16 cellular contexts compared by ENCODE assay signal in genomic region chrX:23935116-23935515, GRCh38. TPM values are rescaled to one million over a fixed set of nuclear protein-coding genes. Genes with fewer than 3 reads are reported as not detected.
A peak's percentile ranks its signal among the peaks of the same experiment; 100 is the strongest.
DNase-seq lines count a peak whose midpoint lies in the region; ATAC-seq and TF ChIP-seq lines count a peak whose summit lies in the region.
"Had no signal": no experiment of that assay in that cellular context is flagged by ENCODE, and none has a peak within 500 bp of the region (broad histone marks: within the 10 kb centered on the region; RNA-seq: fewer than 3 reads in every experiment).

No MANE protein-coding gene starts in this region.

- no peak overlapping the region for H3K4ac ChIP-seq in trophoblast cell (ENCODE audit: low read depth, low read length)

- H2BK5ac ChIP-seq in trophoblast cell (ENCODE audit: low read depth, low read length, poor library complexity), result no peak overlapping the region

- H3K4me1 Mint-ChIP-seq in CD4-positive, CD25-positive, alpha-beta regulatory T cell, result peaks cover 8 to 21% (median 15%) of the 10 kb centered on the region in 4 donors

- H3K36me3 ChIP-seq in CD4-positive, CD25-positive, alpha-beta regulatory T cell (ENCODE audit: control insufficient read depth, insufficient read depth, low read length), result no peaks in the 10 kb centered on the region
- H3K36me3 ChIP-seq in adipocyte (ENCODE audit: control insufficient read depth, insufficient read depth, low read length, severe bottlenecking) (no peaks in the 10 kb centered on the region), trophoblast cell (ENCODE audit: control insufficient read depth in 1 of 2, insufficient read depth in 2 of 2, low read length in 2 of 2) (no peaks in the 10 kb centered on the region)

- no peak for ATAC-seq in CD4-positive, CD25-positive, alpha-beta regulatory T cell (ENCODE audit: low read depth in 2 of 2)
- no peak for ATAC-seq in GM19035 (IDR thresholded peaks at IDR 0.05; ENCODE audit: unreplicated experiment)
- ATAC-seq in HG03342 (IDR thresholded peaks at IDR 0.05; ENCODE audit: unreplicated experiment), result no peak

- TF ChIP-seq CTCF in fibroblast of pulmonary artery (IDR thresholded peaks at IDR 0.05; ENCODE audit: low read length, missing control alignments), result no peak

- no peak overlapping the region for H2AK5ac ChIP-seq in trophoblast cell (ENCODE audit: low read length)

- H3K4me3 Mint-ChIP-seq in CD4-positive, CD25-positive, alpha-beta regulatory T cell, result no peak overlapping the region
- H3K4me3 Mint-ChIP-seq: B cell; CD4-positive, alpha-beta memory T cell; HFFc6 had no signal

- H3K27ac Mint-ChIP-seq in CD4-positive, CD25-positive, alpha-beta regulatory T cell, result peak overlapping the region in 2 of 3 donors; percentile 32 to 34
- H3K27ac Mint-ChIP-seq: B cell, HFFc6 had no signal

- H3K9me3 Mint-ChIP-seq in CD4-positive, CD25-positive, alpha-beta regulatory T cell, result no peaks in the 10 kb centered on the region
- H3K9me3 Mint-ChIP-seq: CD4-positive, alpha-beta memory T cell; HFFc6 had no signal

- H3K79me2 ChIP-seq in trophoblast cell (ENCODE audit: control insufficient read depth, insufficient read depth, low read length, poor library complexity), result no peaks in the 10 kb centered on the region

- H3K4me1 ChIP-seq in CD4-positive, CD25-positive, alpha-beta regulatory T cell (ENCODE audit: control insufficient read depth, insufficient read depth, low read length, poor library complexity, severe bottlenecking), result peaks cover 11% of the 10 kb centered on the region
- H3K4me1 ChIP-seq in adipocyte (ENCODE audit: control insufficient read depth, insufficient read depth, low read length) (peaks cover 5% of the 10 kb centered on the region), trophoblast cell (ENCODE audit: control insufficient read depth in 1 of 2, insufficient read depth in 2 of 2, low read length in 2 of 2) (no peaks in the 10 kb centered on the region)

- H3K36me3 Mint-ChIP-seq in CD4-positive, CD25-positive, alpha-beta regulatory T cell, result no peaks in the 10 kb centered on the region
- H3K36me3 Mint-ChIP-seq: CD4-positive, alpha-beta memory T cell had no signal

- no peak overlapping the region for H2AFZ ChIP-seq in trophoblast cell (ENCODE audit: insufficient read depth, low read length, poor library complexity)

- no peak overlapping the region for H3K14ac ChIP-seq in trophoblast cell (ENCODE audit: low read length)

- DNase-seq in CD4-positive, CD25-positive, alpha-beta regulatory T cell, result no peak
- peak; percentile 17 for DNase-seq in adipocyte (ENCODE audit: low read depth)
- peak; percentile 11 for DNase-seq in fibroblast of pulmonary artery (ENCODE audit: low read depth)
- peak; percentile 30 to 43 for DNase-seq in trophoblast cell
- DNase-seq in midbrain (lab: John Stamatoyannopoulos, UW), result no peak
- no peak for DNase-seq in DMS114 treated with DMSO at 0.1 percent for 48 hours (lab: John Stamatoyannopoulos, UW; ENCODE audit: unreplicated experiment)
- DNase-seq: C1 segment of cervical spinal cord; CD4-positive, alpha-beta memory T cell; DMS53; HCEC 1CT; HFFc6 had no signal

- no peak overlapping the region for H4K91ac ChIP-seq in trophoblast cell (ENCODE audit: low read depth, low read length)

- no peaks in the 10 kb centered on the region for H3K27me3 Mint-ChIP-seq in CD4-positive, CD25-positive, alpha-beta regulatory T cell
- H3K27me3 Mint-ChIP-seq: B cell; CD4-positive, alpha-beta memory T cell had no signal

- H4K12ac ChIP-seq in trophoblast cell (ENCODE audit: low read depth, low read length), result no peak overlapping the region

- no peak overlapping the region for H3K23ac ChIP-seq in trophoblast cell (ENCODE audit: low read length)

- no peak overlapping the region for H4K8ac ChIP-seq in trophoblast cell (ENCODE audit: low read depth, low read length)

- no peak overlapping the region for H3K18ac ChIP-seq in trophoblast cell (ENCODE audit: low read length)

- no peaks in the 10 kb centered on the region for H3K79me1 ChIP-seq in trophoblast cell (ENCODE audit: low read length)

- no CpG with 5 or more reads among the region's 10 CpGs for WGBS in trophoblast cell (ENCODE audit: extremely low coverage, insufficient coverage, insufficient read length)

- no peak overlapping the region for H2BK12ac ChIP-seq in trophoblast cell (ENCODE audit: low read length)

- H3K4me2 ChIP-seq in trophoblast cell (ENCODE audit: low read length), result no peak overlapping the region

- H3K27me3 ChIP-seq in CD4-positive, CD25-positive, alpha-beta regulatory T cell (ENCODE audit: control insufficient read depth, insufficient read depth, low read length), result no peaks in the 10 kb centered on the region
- H3K27me3 ChIP-seq in adipocyte (replicated peaks; ENCODE audit: control insufficient read depth, insufficient read depth, low read length) (peaks cover under 1% of the 10 kb centered on the region), trophoblast cell (ENCODE audit: insufficient read depth, low read length) (no peaks in the 10 kb centered on the region)

- no peak overlapping the region for H2BK120ac ChIP-seq in trophoblast cell (ENCODE audit: insufficient read depth, low read length, poor library complexity)

- H3K9ac ChIP-seq in adipocyte (ENCODE audit: low read length) (peak overlapping the region; percentile 39), trophoblast cell (ENCODE audit: low read length) (no peak overlapping the region)

- H3K9me3 ChIP-seq in CD4-positive, CD25-positive, alpha-beta regulatory T cell (ENCODE audit: control insufficient read depth in 2 of 2, low read length in 2 of 2), result no peaks in the 10 kb centered on the region
- H3K9me3 ChIP-seq in adipocyte (ENCODE audit: control insufficient read depth, low read length), result no peaks in the 10 kb centered on the region
- no peaks in the 10 kb centered on the region for H3K9me3 ChIP-seq in trophoblast cell (ENCODE audit: insufficient read depth, low read depth, low read length)

- no peak overlapping the region for H3K4me3 ChIP-seq in CD4-positive, CD25-positive, alpha-beta regulatory T cell (ENCODE audit: low read depth, low read length)
- H3K4me3 ChIP-seq in adipocyte (ENCODE audit: low read length) (peak overlapping the region; percentile 63), fibroblast of pulmonary artery (replicated peaks; ENCODE audit: low read depth, low read length) (no peak overlapping the region), trophoblast cell (ENCODE audit: low read depth, low read length) (no peak overlapping the region)

- H3K27ac ChIP-seq in CD4-positive, CD25-positive, alpha-beta regulatory T cell (ENCODE audit: insufficient read depth, low read length, poor library complexity, severe bottlenecking), result no peak overlapping the region
- H3K27ac ChIP-seq in trophoblast cell (ENCODE audit: low read depth, low read length), result no peak overlapping the region
- H3K27ac ChIP-seq: HL-60 had no signal

RNA-seq across cellular contexts. Expression of gene CXorf58, which starts 27.3 kb away (rescaled TPM):
- total RNA-seq in CD4-positive, CD25-positive, alpha-beta regulatory T cell, result not detected
- polyA plus RNA-seq in CD4-positive, CD25-positive, alpha-beta regulatory T cell, result not detected
- 0.03 TPM in 1 of 2 replicates, not detected in the other for polyA plus RNA-seq in trophoblast cell (2013)
- total RNA-seq: A673; B cell; CD4-positive, alpha-beta memory T cell; HFFc6 had no signal

RNA-seq across cellular contexts. Expression of gene APOO, which starts 27.4 kb away (rescaled TPM):
- total RNA-seq in CD4-positive, CD25-positive, alpha-beta regulatory T cell, result 13.5 TPM
- 10 to 100 TPM; 13.9 to 20.9 (median 15.2) TPM for polyA plus RNA-seq in CD4-positive, CD25-positive, alpha-beta regulatory T cell
- polyA plus RNA-seq in trophoblast cell (2013), result 42.5 and 48.6 TPM in 2 replicates

Comparison
In these comparisons a context has a peak if more than half of its experiments do, and no peak if none do; other contexts are left out.
1. DNase-seq: peak in adipocyte (single experiment), fibroblast of pulmonary artery (single experiment) and trophoblast cell (2 of 2); none in CD4-positive, CD25-positive, alpha-beta regulatory T cell (0 of 3), midbrain (single experiment) and DMS114 treated with DMSO at 0.1 percent for 48 hours (single experiment).